In genomic region chr12:23885396-23885795, GRCh38 we compare ENCODE assay signal across 36 cellular contexts.
"Had no signal": no experiment of that assay in that cellular context is flagged by ENCODE, and none has a peak within 500 bp of the region (broad histone marks: within the 10 kb centered on the region; RNA-seq: fewer than 3 reads in every experiment).

No MANE protein-coding gene starts in this region.

- H3K4me3 ChIP-seq: adrenal gland, body of pancreas, cardiac muscle cell had no signal

- H3K9me3 ChIP-seq: adrenal gland, body of pancreas had no signal

- H3K27me3 ChIP-seq: adrenal gland, body of pancreas, cardiac muscle cell had no signal

- H3K4me1 Mint-ChIP-seq: activated CD4-positive, alpha-beta memory T cell treated with anti-CD3 and anti-CD28 coated beads, Interleukin-2, amount 10 ng/mL, durations not matched to agents 7 days and 5 days; activated CD4-positive, alpha-beta T cell treated with anti-CD3 and anti-CD28 coated beads for 36 hours; activated CD4-positive, alpha-beta T cell treated with anti-CD3 and anti-CD28 coated beads, Interleukin-2, amount 10 ng/mL, durations not matched to agents 7 days and 5 days; activated CD8-positive, alpha-beta memory T cell treated with anti-CD3 and anti-CD28 coated beads, Interleukin-2, amount 10 ng/mL, durations not matched to agents 7 days and 5 days; activated naive CD8-positive, alpha-beta T cell treated with anti-CD3 and anti-CD28 coated beads for 36 hours; central memory CD8-positive, alpha-beta T cell; WTC11 had no signal

- DNase-seq: activated CD4-positive, alpha-beta memory T cell treated with anti-CD3 and anti-CD28 coated beads, Interleukin-2, amount 10 ng/mL, durations not matched to agents 7 days and 5 days; activated CD4-positive, alpha-beta T cell treated with anti-CD3 and anti-CD28 coated beads for 1 hour; activated CD4-positive, alpha-beta T cell treated with anti-CD3 and anti-CD28 coated beads for 36 hours; activated CD4-positive, alpha-beta T cell treated with anti-CD3 and anti-CD28 coated beads for 48 hours; activated CD4-positive, alpha-beta T cell treated with anti-CD3 and anti-CD28 coated beads, Interleukin-2, amount 10 ng/mL, durations not matched to agents 7 days and 5 days; activated CD4-positive, alpha-beta T cell treated with anti-CD3 and anti-CD28 coated beads, Interleukin-2, amount 50 U/mL, for 48 hours; activated CD4-positive, CD25-positive, alpha-beta regulatory T cell; activated CD8-positive, alpha-beta memory T cell treated with anti-CD3 and anti-CD28 coated beads for 24 hours; activated CD8-positive, alpha-beta memory T cell treated with anti-CD3 and anti-CD28 coated beads, Interleukin-2, amount 10 ng/mL, durations not matched to agents 7 days and 5 days; activated CD8-positive, alpha-beta memory T cell treated with anti-CD3 and anti-CD28 coated beads, Interleukin-2, amount 50 U/mL, for 48 hours; activated CD8-positive, alpha-beta T cell treated with anti-CD3 and anti-CD28 coated beads, Interleukin-2, amount 10 ng/mL, durations not matched to agents 7 days and 5 days; activated effector memory CD4-positive, alpha-beta T cell treated with Interleukin-2 at 50 U/mL for 16 hours; activated gamma-delta T cell; activated naive CD4-positive, alpha-beta T cell treated with anti-CD3 and anti-CD28 coated beads, Interleukin-2, amount 50 U/mL, for 16 hours; activated naive CD4-positive, alpha-beta T cell treated with Interleukin-2 at 50 U/mL for 16 hours; activated naive CD8-positive, alpha-beta T cell treated with anti-CD3 and anti-CD28 coated beads for 36 hours; activated T-cell treated with anti-CD3 and anti-CD28 coated beads, Interleukin-2, amount 50 U/mL, for 24 hours; activated T-cell treated with anti-CD3 and anti-CD28 coated beads, Interleukin-2, amount 50 U/mL, for 48 hours; adrenal gland; amniotic stem cell; aorta; body of pancreas; caudate nucleus; cerebellar nuclear complex; T-helper 1 cell; T-helper 2 cell; T-helper 9 cell; WERI-Rb-1 had no signal

- ATAC-seq: activated CD4-positive, alpha-beta T cell treated with anti-CD3 and anti-CD28 coated beads for 36 hours; activated CD4-positive, CD25-positive, alpha-beta regulatory T cell treated with anti-CD3 and anti-CD28 coated beads, Interleukin-2, amount 50 U/mL, for 24 hours; activated CD8-positive, alpha-beta memory T cell treated with anti-CD3 and anti-CD28 coated beads, Interleukin-2, amount 10 ng/mL, durations not matched to agents 7 days and 5 days; activated CD8-positive, alpha-beta T cell treated with anti-CD3 and anti-CD28 coated beads, Interleukin-2, amount 10 ng/mL, durations not matched to agents 7 days and 5 days; activated naive CD4-positive, alpha-beta T cell treated with anti-CD3 and anti-CD28 coated beads, Interleukin-2, amount 50 U/mL, for 72 hours; body of pancreas; WTC11 had no signal

- H3K36me3 Mint-ChIP-seq: activated CD8-positive, alpha-beta memory T cell treated with anti-CD3 and anti-CD28 coated beads, Interleukin-2, amount 10 ng/mL, durations not matched to agents 7 days and 5 days; activated naive CD4-positive, alpha-beta T cell treated with anti-CD3 and anti-CD28 coated beads, Interleukin-2, amount 50 U/mL, for 72 hours; activated naive CD8-positive, alpha-beta T cell treated with anti-CD3 and anti-CD28 coated beads for 36 hours; WTC11 had no signal

- H3K9me3 Mint-ChIP-seq: activated CD4-positive, alpha-beta T cell treated with anti-CD3 and anti-CD28 coated beads, Interleukin-2, amount 10 ng/mL, durations not matched to agents 7 days and 5 days; activated naive CD4-positive, alpha-beta T cell treated with anti-CD3 and anti-CD28 coated beads, Interleukin-2, amount 50 U/mL, for 72 hours; activated T-helper 2 cell treated with anti-CD3 and anti-CD28 coated beads, Interferon-gamma antibody, Interleukin-2, Interleukin-4, amounts not matched to agents 10 μg/mL and 5 μg/mL and 100 μg/mL, durations not matched to agents 14 hours and 24 hours and 36 hours; central memory CD8-positive, alpha-beta T cell; T-helper 1 cell treated with Interleukin-12 subunit alpha and Interleukin-12 subunit beta and Interleukin-4 antibody, amounts not matched to agents 30 μg/mL and 1 μg/mL, for 36 hours; T-helper 2 cell treated with Interferon-gamma antibody and Interleukin-4, amounts not matched to agents 5 μg/mL and 100 μg/mL, for 36 hours; WTC11 had no signal

- H3K27me3 Mint-ChIP-seq: activated CD4-positive, alpha-beta memory T cell treated with anti-CD3 and anti-CD28 coated beads, Interleukin-2, amount 10 ng/mL, durations not matched to agents 7 days and 5 days; activated CD4-positive, alpha-beta T cell treated with anti-CD3 and anti-CD28 coated beads for 36 hours; activated CD4-positive, alpha-beta T cell treated with anti-CD3 and anti-CD28 coated beads, Interleukin-2, amount 10 ng/mL, durations not matched to agents 7 days and 5 days; activated CD8-positive, alpha-beta memory T cell treated with anti-CD3 and anti-CD28 coated beads, Interleukin-2, amount 10 ng/mL, durations not matched to agents 7 days and 5 days; activated naive CD8-positive, alpha-beta T cell treated with anti-CD3 and anti-CD28 coated beads for 36 hours; activated T-cell treated with anti-CD3 and anti-CD28 coated beads, Interleukin-2, amount 50 U/mL, for 24 hours; central memory CD8-positive, alpha-beta T cell had no signal

- H3K27ac Mint-ChIP-seq: activated CD4-positive, alpha-beta memory T cell treated with anti-CD3 and anti-CD28 coated beads, Interleukin-2, amount 10 ng/mL, durations not matched to agents 7 days and 5 days; activated CD4-positive, alpha-beta T cell treated with anti-CD3 and anti-CD28 coated beads for 36 hours; activated CD4-positive, alpha-beta T cell treated with anti-CD3 and anti-CD28 coated beads, Interleukin-2, amount 10 ng/mL, durations not matched to agents 7 days and 5 days; activated CD8-positive, alpha-beta memory T cell treated with anti-CD3 and anti-CD28 coated beads, Interleukin-2, amount 10 ng/mL, durations not matched to agents 7 days and 5 days; activated CD8-positive, alpha-beta T cell treated with anti-CD3 and anti-CD28 coated beads, Interleukin-2, amount 10 ng/mL, durations not matched to agents 7 days and 5 days; activated naive CD4-positive, alpha-beta T cell treated with anti-CD3 and anti-CD28 coated beads, Interleukin-2, amount 50 U/mL, for 72 hours; activated naive CD8-positive, alpha-beta T cell treated with anti-CD3 and anti-CD28 coated beads for 36 hours; activated T-cell treated with anti-CD3 and anti-CD28 coated beads, Interleukin-2, amount 50 U/mL, for 24 hours; activated T-helper 2 cell treated with anti-CD3 and anti-CD28 coated beads, Interferon-gamma antibody, Interleukin-2, Interleukin-4, amounts not matched to agents 10 μg/mL and 5 μg/mL and 100 μg/mL, durations not matched to agents 14 hours and 24 hours and 36 hours; T-helper 1 cell treated with Interleukin-12 subunit alpha and Interleukin-12 subunit beta and Interleukin-4 antibody, amounts not matched to agents 30 μg/mL and 1 μg/mL, for 36 hours; T-helper 2 cell treated with Interferon-gamma antibody and Interleukin-4, amounts not matched to agents 5 μg/mL and 100 μg/mL, for 36 hours; WTC11 had no signal

- H3K27ac ChIP-seq: adrenal gland, body of pancreas, cardiac muscle cell, WERI-Rb-1 had no signal

- H3K4me1 ChIP-seq: adrenal gland had no signal

- H3K4me3 Mint-ChIP-seq: activated CD4-positive, alpha-beta memory T cell treated with anti-CD3 and anti-CD28 coated beads, Interleukin-2, amount 10 ng/mL, durations not matched to agents 7 days and 5 days; activated CD4-positive, alpha-beta T cell treated with anti-CD3 and anti-CD28 coated beads for 36 hours; activated CD4-positive, alpha-beta T cell treated with anti-CD3 and anti-CD28 coated beads, Interleukin-2, amount 10 ng/mL, durations not matched to agents 7 days and 5 days; activated CD8-positive, alpha-beta memory T cell treated with anti-CD3 and anti-CD28 coated beads, Interleukin-2, amount 10 ng/mL, durations not matched to agents 7 days and 5 days; activated CD8-positive, alpha-beta T cell treated with anti-CD3 and anti-CD28 coated beads, Interleukin-2, amount 10 ng/mL, durations not matched to agents 7 days and 5 days; activated naive CD8-positive, alpha-beta T cell treated with anti-CD3 and anti-CD28 coated beads for 36 hours; activated T-cell treated with anti-CD3 and anti-CD28 coated beads, Interleukin-2, amount 50 U/mL, for 24 hours; central memory CD8-positive, alpha-beta T cell; T-helper 1 cell treated with Interleukin-12 subunit alpha and Interleukin-12 subunit beta and Interleukin-4 antibody, amounts not matched to agents 30 μg/mL and 1 μg/mL, for 36 hours; T-helper 2 cell treated with Interferon-gamma antibody and Interleukin-4, amounts not matched to agents 5 μg/mL and 100 μg/mL, for 36 hours; WTC11 had no signal

- H3K36me3 ChIP-seq: adrenal gland, cardiac muscle cell, WERI-Rb-1 had no signal
